Comparison of ENCODE assay signal across 20 cellular contexts in genomic region chr10:97139651-97140283, GRCh38. TPM values are rescaled to one million over a fixed set of nuclear protein-coding genes. Genes with fewer than 3 reads are reported as not detected.
DNase-seq lines count a peak whose midpoint lies in the region; ATAC-seq and TF ChIP-seq lines count a peak whose summit lies in the region.
"Had no signal": no experiment of that assay in that cellular context is flagged by ENCODE, and none has a peak within 500 bp of the region (broad histone marks: within the 10 kb centered on the region; RNA-seq: fewer than 3 reads in every experiment).

No MANE protein-coding gene starts in this region.

- peaks cover 15% of the 10 kb centered on the region for H3K4me1 Mint-ChIP-seq in endodermal cell
- peaks cover 77% of the 10 kb centered on the region for H3K4me1 Mint-ChIP-seq in nephron progenitor cell
- H3K4me1 Mint-ChIP-seq: B cell had no signal

- no peak overlapping the region for H3K4me3 ChIP-seq in endodermal cell (ENCODE audit: low read length)
- H3K4me3 ChIP-seq: GM23248 had no signal

- H3K27me3 Mint-ChIP-seq in endodermal cell (ENCODE audit: insufficient read depth) (peaks cover 27% of the 10 kb centered on the region), nephron progenitor cell (ENCODE audit: low read depth, poor library complexity) (peaks cover 23% of the 10 kb centered on the region)

- H3K4me1 ChIP-seq in endodermal cell (ENCODE audit: control insufficient read depth, insufficient read depth, low read length) = peaks cover 6% of the 10 kb centered on the region
- H3K4me1 ChIP-seq: Caco-2 had no signal

- no peaks in the 10 kb centered on the region for H3K9me3 Mint-ChIP-seq in endodermal cell
- peaks cover 6% of the 10 kb centered on the region for H3K9me3 Mint-ChIP-seq in nephron progenitor cell
- H3K9me3 Mint-ChIP-seq: CD4-positive, alpha-beta T cell had no signal

- TF ChIP-seq CTCF in endodermal cell (conservative IDR thresholded peaks at IDR 0.05) (no peak), nephron progenitor cell (IDR thresholded peaks at IDR 0.05) (no peak)

- no peaks in the 10 kb centered on the region for H3K36me3 ChIP-seq in endodermal cell (ENCODE audit: control insufficient read depth, insufficient read depth, low read length)

- 87 to 89% methylated on average over 10 to 11 of the region's 11 CpGs for WGBS in endodermal cell (ENCODE audit: insufficient coverage in 1 of 2, insufficient read length in 1 of 2), 2 experiments

- ATAC-seq in Right ventricle myocardium superior (ENCODE audit: poor library complexity) = no peak
- ATAC-seq: PC-3 had no signal

- H3K9ac ChIP-seq in endodermal cell (ENCODE audit: extremely low read depth, low read length, poor library complexity, severe bottlenecking) = no peak overlapping the region
- H3K9ac ChIP-seq: GM23248 had no signal

- H3K9me3 ChIP-seq in endodermal cell (ENCODE audit: control insufficient read depth, low read length) = no peaks in the 10 kb centered on the region
- H3K9me3 ChIP-seq: Caco-2 had no signal

- H3K36me3 Mint-ChIP-seq in endodermal cell (ENCODE audit: low read depth) (no peaks in the 10 kb centered on the region), nephron progenitor cell (ENCODE audit: low read depth) (peaks cover 19% of the 10 kb centered on the region)

- H3K27ac Mint-ChIP-seq in endodermal cell = no peak overlapping the region
- peak overlapping the region; percentile 72 for H3K27ac Mint-ChIP-seq in nephron progenitor cell
- H3K27ac Mint-ChIP-seq: B cell; CD4-positive, alpha-beta T cell had no signal

- intact Hi-C loops in cardiac septum (cut with DNase I) (no loop called here), Right ventricle myocardium superior (cut with DNase I) (no loop called here)

- H3K27ac ChIP-seq in endodermal cell (ENCODE audit: low read depth, low read length) = peak overlapping the region; percentile 82
- H3K27ac ChIP-seq: 22Rv1, GM23248 had no signal

- H3K27me3 ChIP-seq in endodermal cell (ENCODE audit: control insufficient read depth, insufficient read depth, low read length, poor library complexity, severe bottlenecking) = peaks cover 38% of the 10 kb centered on the region

- H3K4me3 Mint-ChIP-seq in endodermal cell (no peak overlapping the region), nephron progenitor cell (peak overlapping the region; percentile 57)
- H3K4me3 Mint-ChIP-seq: B cell; CD4-positive, alpha-beta T cell had no signal

- DNase-seq in cardiac septum (ENCODE audit: low spot score) = peak; percentile 53
- DNase-seq in Right ventricle myocardium superior = no peak
- no peak for DNase-seq in endodermal cell
- DNase-seq in nephron progenitor cell = no peak
- no peak for DNase-seq in foreskin melanocyte
- DNase-seq in NCI-H226 = no peak
- DNase-seq in A172 (ENCODE audit: low spot score) = no peak
- no peak for DNase-seq in occipital lobe (lab: John Stamatoyannopoulos, UW)
- DNase-seq: Caco-2; CD4-positive, alpha-beta T cell; GDM1; GM23248; KBM-7; NCI-H187; NCI-H2227 treated with DMSO at 0.1 percent for 48 hours; NCI-H524 treated with DMSO at 0.1 percent for 48 hours; PC-3; RPMI8226 had no signal

RNA-seq across cellular contexts. Expression of gene SLIT1, which starts 46.0 kb away (rescaled TPM):
- total RNA-seq in cardiac septum (0.05 TPM), Right ventricle myocardium superior (0.16 TPM), endodermal cell (1 to 10 TPM in 1 of 2 donors, under 1 TPM in 1; 0.97 to 2.4 TPM), occipital lobe (42.7 TPM)
- polyA plus RNA-seq in endodermal cell (2013, experiment 1 of 2) = 22.5 TPM
- polyA plus RNA-seq in endodermal cell (2013, experiment 2 of 2) = 23.2 TPM
- not detected in 2 replicates for total RNA-seq in A172 (2014; rRNA removed; shearing (Covaris generic))
- total RNA-seq: GM23248, PC-3 had no signal
- polyA plus RNA-seq: GM23248 had no signal

Comparison
In these comparisons a context has a peak if more than half of its experiments do, and no peak if none do; other contexts are left out.
1. RNA of gene SLIT1, which starts 46.0 kb away (total RNA-seq): 42.7 TPM in occipital lobe (single experiment); 0.97 to 2.4 TPM in endodermal cell, 0.16 TPM in Right ventricle myocardium superior (single experiment), 0.05 TPM in cardiac septum (single experiment) and not detected in A172; every median in the first group is over 10 times any median in the second.